ENCODE assay signal across 22 cellular contexts in genomic region chr18:26046419-26047077, GRCh38. TPM values are rescaled to one million over a fixed set of nuclear protein-coding genes. Genes with fewer than 3 reads are reported as not detected.
DNase-seq lines count a peak whose midpoint lies in the region; ATAC-seq, FAIRE-seq and TF ChIP-seq lines count a peak whose summit lies in the region.
"Had no signal": no experiment of that assay in that cellular context is flagged by ENCODE, and none has a peak within 500 bp of the region (broad histone marks: within the 10 kb centered on the region; RNA-seq: fewer than 3 reads in every experiment).

No MANE protein-coding gene starts in this region.

- H3K27ac Mint-ChIP-seq in chondrocyte (ENCODE audit: unreplicated experiment) = peak overlapping the region; percentile 3
- H3K27ac Mint-ChIP-seq: GM23338; T-helper 1 cell treated with Interleukin-12 subunit alpha and Interleukin-12 subunit beta and Interleukin-4 antibody, amounts not matched to agents 30 μg/mL and 1 μg/mL, for 36 hours had no signal

- H3K4me3 Mint-ChIP-seq in chondrocyte (ENCODE audit: unreplicated experiment) = no peak overlapping the region
- H3K4me3 Mint-ChIP-seq: CD14-positive monocyte; GM23338; T-helper 1 cell treated with Interleukin-12 subunit alpha and Interleukin-12 subunit beta and Interleukin-4 antibody, amounts not matched to agents 30 μg/mL and 1 μg/mL, for 36 hours had no signal

- no peak for TF ChIP-seq POLR2A in GM12891 (IDR thresholded peaks at IDR 0.05; ENCODE audit: low read depth, low read length)

- H3K4me1 Mint-ChIP-seq in chondrocyte (ENCODE audit: low read depth) = peaks cover 19% of the 10 kb centered on the region
- H3K4me1 Mint-ChIP-seq: GM23338 had no signal

- TF ChIP-seq CTCF in chondrocyte (IDR thresholded peaks at IDR 0.05) = no peak

- DNase-seq in NCI-H2171 treated with DMSO at 0.1 percent for 48 hours (lab: John Stamatoyannopoulos, UW) (peak; percentile 27), NCI-H2171 (lab: John Stamatoyannopoulos, UW) (no peak), GM12891 (ENCODE audit: insufficient read length, low spot score) (no peak), NCI-H1417 treated with DMSO at 0.1 percent for 48 hours (lab: John Stamatoyannopoulos, UW) (peak; percentile 4), chondrocyte (ENCODE audit: low spot score) (no peak), NCI-H1930 (lab: John Stamatoyannopoulos, UW) (no peak)
- DNase-seq in activated CD4-positive, alpha-beta T cell treated with anti-CD3 and anti-CD28 coated beads, Interleukin-2, amount 50 U/mL, for 4 hours = no peak
- DNase-seq: ACHN, BE2C, KG1, NCI-H1048, NCI-H187, NCI-H446, NCI-H69, SIG-M5, SK-N-SH, SW 1271 had no signal

- H3K9me3 Mint-ChIP-seq in chondrocyte (ENCODE audit: low read depth) = no peaks in the 10 kb centered on the region
- H3K9me3 Mint-ChIP-seq: T-helper 1 cell treated with Interleukin-12 subunit alpha and Interleukin-12 subunit beta and Interleukin-4 antibody, amounts not matched to agents 30 μg/mL and 1 μg/mL, for 36 hours had no signal

- no peak for ATAC-seq in HG03108 (IDR thresholded peaks at IDR 0.05; ENCODE audit: unreplicated experiment)
- ATAC-seq: GM23338, Panc1 had no signal

- H3K36me3 Mint-ChIP-seq in chondrocyte (ENCODE audit: low read depth) = peaks cover 11% of the 10 kb centered on the region

- no peaks in the 10 kb centered on the region for H3K27me3 Mint-ChIP-seq in chondrocyte (ENCODE audit: low read depth)

- FAIRE-seq in GM12891 (lab: Jason Lieb, UNC) = peak; percentile 60

TF ChIP-seq in GM12891, 5 proteins besides CTCF, POLR2A, EP300 and RAD21:
- TF ChIP-seq SPI1 (IDR thresholded peaks at IDR 0.05; ENCODE audit: low read depth, low read length) (no peak), PAX5 (IDR thresholded peaks at IDR 0.05; ENCODE audit: insufficient read depth, low read length, severe bottlenecking) (no peak), TAF1 (IDR thresholded peaks at IDR 0.05; ENCODE audit: low read depth, low read length) (no peak), POLR2AphosphoS5 (IDR thresholded peaks at IDR 0.05; ENCODE audit: low read depth, low read length) (no peak), POU2F2 (IDR thresholded peaks at IDR 0.05; ENCODE audit: low read depth, low read length) (no peak)
TF ChIP-seq in GM12891: peak in this region for 0.

RNA-seq across cellular contexts. Expression of gene SS18, which starts 43.9 kb away (rescaled TPM):
- 27.0 TPM for polyA plus RNA-seq in GM12891 (2012; ENCODE audit: low read depth, missing spikeins)
- 86.7 to 102 TPM (median 92.2 TPM) in 3 replicates for total RNA-seq in chondrocyte

Comparison
In these comparisons a context has a peak if more than half of its experiments do, and no peak if none do; other contexts are left out.
1. DNase-seq: peak in NCI-H2171 treated with DMSO at 0.1 percent for 48 hours (single experiment) and NCI-H1417 treated with DMSO at 0.1 percent for 48 hours (single experiment); none in NCI-H2171 (single experiment), GM12891 (single experiment), chondrocyte (single experiment), NCI-H1930 (0 of 2) and activated CD4-positive, alpha-beta T cell treated with anti-CD3 and anti-CD28 coated beads, Interleukin-2, amount 50 U/mL, for 4 hours (0 of 2).